10 cellular contexts compared by ENCODE assay signal in genomic region chr7:149716007-149716931, GRCh38. TPM values are rescaled to one million over a fixed set of nuclear protein-coding genes. Genes with fewer than 3 reads are reported as not detected.
DNase-seq lines count a peak whose midpoint lies in the region; ATAC-seq and TF ChIP-seq lines count a peak whose summit lies in the region.
"Had no signal": no experiment of that assay in that cellular context is flagged by ENCODE, and none has a peak within 500 bp of the region (broad histone marks: within the 10 kb centered on the region; RNA-seq: fewer than 3 reads in every experiment).

No MANE protein-coding gene starts in this region.

- no peak for DNase-seq in stimulated activated naive CD8-positive, alpha-beta T cell treated with anti-CD3 and anti-CD28 coated beads, Interleukin-15, Interleukin-2, amounts not matched to agents 100 U/mL and 50 U/mL, for 24 hours
- DNase-seq in amniotic epithelial cell (ENCODE audit: low read depth) (peak; percentile 22), lung (ENCODE audit: low spot score) (peak; percentile 23), vagina (ENCODE audit: extremely low spot score in 2 of 2) (peak; percentile 85 to 94), foreskin melanocyte (no peak), OCI-M2 (lab: John Stamatoyannopoulos, UW; ENCODE audit: unreplicated experiment) (no peak), NCI-H526 treated with DMSO at 0.1 percent for 48 hours (lab: John Stamatoyannopoulos, UW) (no peak)

- peaks cover 0 to 17% of the 10 kb centered on the region in 2 donors for H3K4me1 ChIP-seq in lung (ENCODE audit: control insufficient read depth in 2 of 2, insufficient read depth in 2 of 2, low read length in 2 of 2)
- peaks cover 32% of the 10 kb centered on the region for H3K4me1 ChIP-seq in vagina

- H3K4me3 ChIP-seq in lung (no peak overlapping the region), vagina (no peak overlapping the region)

- no peak for TF ChIP-seq CTCF in lung (IDR thresholded peaks at IDR 0.05; ENCODE audit: control extremely low read depth, extremely low read depth)
- no peak for TF ChIP-seq CTCF in vagina (IDR thresholded peaks at IDR 0.05)

- H3K27ac Mint-ChIP-seq in stimulated activated naive CD8-positive, alpha-beta T cell treated with anti-CD3 and anti-CD28 coated beads, Interleukin-15, Interleukin-2, amounts not matched to agents 100 ng/mL and 50 ng/mL, for 24 hours = peak overlapping the region; percentile 2

- H3K27me3 Mint-ChIP-seq in stimulated activated naive CD8-positive, alpha-beta T cell treated with anti-CD3 and anti-CD28 coated beads, Interleukin-15, Interleukin-2, amounts not matched to agents 100 ng/mL and 50 ng/mL, for 24 hours = peaks cover 4% of the 10 kb centered on the region

- H3K4me3 Mint-ChIP-seq in stimulated activated naive CD8-positive, alpha-beta T cell treated with anti-CD3 and anti-CD28 coated beads, Interleukin-15, Interleukin-2, amounts not matched to agents 100 ng/mL and 50 ng/mL, for 24 hours = peak overlapping the region; percentile 85

- H3K9me3 Mint-ChIP-seq in stimulated activated naive CD8-positive, alpha-beta T cell treated with anti-CD3 and anti-CD28 coated beads, Interleukin-15, Interleukin-2, amounts not matched to agents 100 ng/mL and 50 ng/mL, for 24 hours = peaks cover 11% of the 10 kb centered on the region

- no peak for ATAC-seq in stimulated activated naive CD8-positive, alpha-beta T cell treated with anti-CD3 and anti-CD28 coated beads, Interleukin-15, Interleukin-2, amounts not matched to agents 100 U/mL and 50 U/mL, for 24 hours
- ATAC-seq in lung (ENCODE audit: insufficient read depth, low FRiP score) = no peak

- H3K27me3 ChIP-seq in lung (ENCODE audit: control insufficient read depth, insufficient read depth) (no peaks in the 10 kb centered on the region), vagina (no peaks in the 10 kb centered on the region)
- H3K27me3 ChIP-seq: thyroid gland had no signal

- peaks cover 46% of the 10 kb centered on the region for H3K4me1 Mint-ChIP-seq in stimulated activated naive CD8-positive, alpha-beta T cell treated with anti-CD3 and anti-CD28 coated beads, Interleukin-15, Interleukin-2, amounts not matched to agents 100 ng/mL and 50 ng/mL, for 24 hours (ENCODE audit: low read depth)

- 79 to 87% methylated on average over 11 of the region's 11 CpGs for WGBS in lung, 2 donors

- no peaks in the 10 kb centered on the region for H3K9me3 ChIP-seq in lung (ENCODE audit: control insufficient read depth in 2 of 2, insufficient read depth in 1 of 2, low read length in 1 of 2)
- peaks cover under 1% of the 10 kb centered on the region for H3K9me3 ChIP-seq in vagina
- H3K9me3 ChIP-seq: thyroid gland had no signal

- no peak for TF ChIP-seq POLR2A in vagina (IDR thresholded peaks at IDR 0.05)

- H3K36me3 Mint-ChIP-seq in stimulated activated naive CD8-positive, alpha-beta T cell treated with anti-CD3 and anti-CD28 coated beads, Interleukin-15, Interleukin-2, amounts not matched to agents 100 ng/mL and 50 ng/mL, for 24 hours (ENCODE audit: low read depth) = peaks cover 11% of the 10 kb centered on the region

- intact Hi-C loops in vagina (cut with DNase I) = no loop called here

- H3K27ac ChIP-seq in lung (ENCODE audit: low read depth in 1 of 2, low read length in 1 of 2) (peak overlapping the region; percentile 20 to 73), vagina (peak overlapping the region; percentile 78)

- H3K36me3 ChIP-seq in lung (ENCODE audit: control insufficient read depth in 2 of 2, insufficient read depth in 2 of 2, low read length in 2 of 2) (peaks cover 0 to 6% of the 10 kb centered on the region in 2 donors), vagina (peaks cover 0 to 8% of the 10 kb centered on the region in 2 donors)

RNA-seq across cellular contexts. Expression of gene ZNF467, which starts 57.1 kb away (rescaled TPM):
- total RNA-seq in lung (10 to 100 TPM in 1 of 2 donors, 1 to 10 TPM in 1; 9.8 to 27.2 TPM), vagina (13.3 TPM)
- 10 to 100 TPM; 11.2 to 18.6 TPM for polyA plus RNA-seq in lung
- total RNA-seq: kidney epithelial cell had no signal

Comparison
In these comparisons a context has a peak if more than half of its experiments do, and no peak if none do; other contexts are left out.
1. DNase-seq: peak in amniotic epithelial cell (single experiment), lung (single experiment) and vagina (2 of 2); none in stimulated activated naive CD8-positive, alpha-beta T cell treated with anti-CD3 and anti-CD28 coated beads, Interleukin-15, Interleukin-2, amounts not matched to agents 100 U/mL and 50 U/mL, for 24 hours (single experiment), foreskin melanocyte (single experiment), OCI-M2 (single experiment) and NCI-H526 treated with DMSO at 0.1 percent for 48 hours (single experiment).